In the genomic region with DNA sequence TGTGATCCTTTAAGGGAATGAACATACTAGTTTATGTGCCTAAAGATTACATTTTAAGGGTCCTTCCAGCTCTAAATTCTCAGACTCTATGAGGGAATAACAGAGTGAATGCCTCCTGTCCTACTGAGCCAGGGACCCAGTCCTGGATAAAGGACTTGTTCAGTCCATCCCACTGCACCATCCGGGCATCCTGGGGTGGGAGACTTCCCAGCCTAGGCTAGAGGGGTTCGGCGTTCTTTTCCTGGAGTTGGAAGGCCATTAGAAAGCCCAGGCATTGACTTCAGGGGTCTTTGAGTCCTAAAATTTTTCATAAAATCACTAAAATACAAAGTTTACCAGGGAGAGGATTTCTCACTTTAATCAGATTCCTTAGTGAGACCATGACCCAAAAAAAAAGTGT, we compare ENCODE assay signal across 20 cellular contexts.
"Had no signal": no experiment of that assay in that cellular context is flagged by ENCODE, and none has a peak within 500 bp of the region (broad histone marks: within the 10 kb centered on the region; RNA-seq: fewer than 3 reads in every experiment).

No MANE protein-coding gene starts in this region.

- H3K9me3 ChIP-seq: colonic mucosa, lower lobe of right lung, neutrophil, right lobe of liver, testis, tibial artery had no signal

- H3K4me3 Mint-ChIP-seq: effector memory CD8-positive, alpha-beta T cell; immature natural killer cell; naive B cell; natural killer cell treated with Interleukin-12 subunit alpha and Interleukin-12 subunit beta and Interleukin-15 and Interleukin-18, amount 100 ng/mL, for 72 hours; neural crest cell; stimulated activated memory B cell treated with anti-CD40 and anti-IgM and Interleukin-4, amounts not matched to agents 10 μg/mL and 1 μg/mL and 100 μg/mL, for 72 hours; type B pancreatic cell had no signal

- H3K79me2 ChIP-seq: parathyroid adenoma had no signal

- ATAC-seq: effector memory CD8-positive, alpha-beta T cell; left ventricle myocardium superior; lower lobe of right lung; right lobe of liver; stimulated activated memory B cell treated with anti-CD40 and anti-IgM and Interleukin-4, amounts not matched to agents 10 μg/mL and 1 μg/mL and 100 μg/mL, for 72 hours; stimulated activated naive CD8-positive, alpha-beta T cell treated with anti-CD3 and anti-CD28 coated beads, Interleukin-15, Interleukin-2, amounts not matched to agents 100 U/mL and 50 U/mL, for 24 hours had no signal

- H3K27ac ChIP-seq: colonic mucosa, lower lobe of right lung, neutrophil, parathyroid adenoma, right lobe of liver, testis, tibial artery had no signal

- H3K4me1 ChIP-seq: colonic mucosa, lower lobe of right lung, parathyroid adenoma, right lobe of liver, testis, tibial artery had no signal

- H3K4me3 ChIP-seq: colonic mucosa, lower lobe of right lung, right lobe of liver, testis, tibial artery had no signal

- H3K9ac ChIP-seq: parathyroid adenoma had no signal

- H3K9me3 Mint-ChIP-seq: effector memory CD8-positive, alpha-beta T cell; immature natural killer cell; naive B cell; natural killer cell treated with Interleukin-12 subunit alpha and Interleukin-12 subunit beta and Interleukin-15 and Interleukin-18, amount 100 ng/mL, for 72 hours; neural crest cell; stimulated activated memory B cell treated with anti-CD40 and anti-IgM and Interleukin-4, amounts not matched to agents 10 μg/mL and 1 μg/mL and 100 μg/mL, for 72 hours; type B pancreatic cell had no signal

- H3K36me3 ChIP-seq: colonic mucosa, neutrophil, right lobe of liver had no signal

- H3K27me3 Mint-ChIP-seq: effector memory CD8-positive, alpha-beta T cell; naive B cell; natural killer cell treated with Interleukin-12 subunit alpha and Interleukin-12 subunit beta and Interleukin-15 and Interleukin-18, amount 100 ng/mL, for 72 hours; progenitor cell of endocrine pancreas; stimulated activated memory B cell treated with anti-CD40 and anti-IgM and Interleukin-4, amounts not matched to agents 10 μg/mL and 1 μg/mL and 100 μg/mL, for 72 hours had no signal

- H3K4me1 Mint-ChIP-seq: immature natural killer cell; naive B cell; neural crest cell; stimulated activated memory B cell treated with anti-CD40 and anti-IgM and Interleukin-4, amounts not matched to agents 10 μg/mL and 1 μg/mL and 100 μg/mL, for 72 hours had no signal

- DNase-seq: colonic mucosa; dermis blood vessel endothelial cell; effector memory CD8-positive, alpha-beta T cell; immature natural killer cell; left ventricle myocardium superior; lower lobe of right lung; naive B cell; right lobe of liver; stimulated activated CD4-positive, alpha-beta T cell treated with anti-CD3 and anti-CD28 coated beads, Interleukin-4, amount 100 ng/mL, for 4 hours; stimulated activated naive CD8-positive, alpha-beta T cell treated with anti-CD3 and anti-CD28 coated beads, Interleukin-15, Interleukin-2, amounts not matched to agents 100 U/mL and 50 U/mL, for 24 hours; substantia nigra; testis had no signal

- H3K27me3 ChIP-seq: colonic mucosa, neutrophil, right lobe of liver, testis, tibial artery had no signal

- H3K36me3 Mint-ChIP-seq: naive B cell; natural killer cell treated with Interleukin-12 subunit alpha and Interleukin-12 subunit beta and Interleukin-15 and Interleukin-18, amount 100 ng/mL, for 72 hours; stimulated activated memory B cell treated with anti-CD40 and anti-IgM and Interleukin-4, amounts not matched to agents 10 μg/mL and 1 μg/mL and 100 μg/mL, for 72 hours had no signal

- H3K27ac Mint-ChIP-seq: naive B cell; natural killer cell treated with Interleukin-12 subunit alpha and Interleukin-12 subunit beta and Interleukin-15 and Interleukin-18, amount 100 ng/mL, for 72 hours; progenitor cell of endocrine pancreas; stimulated activated memory B cell treated with anti-CD40 and anti-IgM and Interleukin-4, amounts not matched to agents 10 μg/mL and 1 μg/mL and 100 μg/mL, for 72 hours; type B pancreatic cell had no signal

- H2AFZ ChIP-seq: parathyroid adenoma had no signal
